In the genomic region with DNA sequence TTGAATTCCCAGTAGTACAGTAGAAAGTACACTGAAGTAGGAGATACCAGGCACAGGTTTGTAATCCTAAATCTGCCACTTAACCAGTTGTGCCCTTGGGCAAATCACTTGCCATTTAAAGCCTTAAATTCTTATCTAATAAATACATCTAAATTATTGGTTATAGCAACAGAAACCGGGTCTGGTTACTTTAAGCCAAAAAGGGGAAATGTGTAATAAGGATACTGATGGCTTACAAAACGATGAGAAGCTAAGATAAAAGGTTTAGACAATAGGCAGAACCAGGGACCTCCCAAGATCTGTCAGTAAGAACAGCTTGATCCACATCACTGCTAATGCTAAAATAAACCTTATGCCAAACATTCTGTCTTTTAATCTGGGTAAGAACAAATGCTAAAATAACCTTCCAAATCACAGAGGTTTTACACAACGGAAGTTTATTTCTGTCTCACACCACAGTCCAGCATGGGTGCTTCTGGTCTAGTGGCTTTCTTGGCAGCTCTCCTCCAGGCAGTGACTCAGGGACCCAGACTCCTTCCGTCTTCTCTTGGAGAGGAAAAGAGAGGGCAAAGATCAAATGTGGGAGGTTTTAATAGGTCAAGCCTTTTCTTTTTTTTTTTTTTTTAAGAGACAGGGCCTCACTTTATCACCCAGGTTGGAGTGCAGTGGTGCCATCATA, we compare ENCODE assay signal across 1 cellular context.
TF ChIP-seq lines count a peak whose summit lies in the region.

No MANE protein-coding gene starts in this region.

TF ChIP-seq in K562, 482 proteins besides CTCF, POLR2A, EP300 and RAD21:
- peak; percentile 60 for TF ChIP-seq NFIC (IDR thresholded peaks at IDR 0.05)
- peak; percentile 51; the same call in 1 of the 2 replicates for TF ChIP-seq NFE2 (IDR thresholded peaks at IDR 0.05; ENCODE audit: low read depth)
- no peak for TF ChIP-seq ZBTB8A (IDR thresholded peaks at IDR 0.05; ENCODE audit: partially characterized antibody)
- no peak for TF ChIP-seq JUND (IDR thresholded peaks at IDR 0.05; ENCODE audit: borderline replicate concordance, low read depth, low read length)
- no peak for TF ChIP-seq JUND (tag; IDR thresholded peaks at IDR 0.05; ENCODE audit: borderline replicate concordance, low read depth, low read length)
- peak; percentile 61 for TF ChIP-seq ZNF384 (IDR thresholded peaks at IDR 0.05; ENCODE audit: low read depth, low read length)
- TF ChIP-seq, protein P1, sequence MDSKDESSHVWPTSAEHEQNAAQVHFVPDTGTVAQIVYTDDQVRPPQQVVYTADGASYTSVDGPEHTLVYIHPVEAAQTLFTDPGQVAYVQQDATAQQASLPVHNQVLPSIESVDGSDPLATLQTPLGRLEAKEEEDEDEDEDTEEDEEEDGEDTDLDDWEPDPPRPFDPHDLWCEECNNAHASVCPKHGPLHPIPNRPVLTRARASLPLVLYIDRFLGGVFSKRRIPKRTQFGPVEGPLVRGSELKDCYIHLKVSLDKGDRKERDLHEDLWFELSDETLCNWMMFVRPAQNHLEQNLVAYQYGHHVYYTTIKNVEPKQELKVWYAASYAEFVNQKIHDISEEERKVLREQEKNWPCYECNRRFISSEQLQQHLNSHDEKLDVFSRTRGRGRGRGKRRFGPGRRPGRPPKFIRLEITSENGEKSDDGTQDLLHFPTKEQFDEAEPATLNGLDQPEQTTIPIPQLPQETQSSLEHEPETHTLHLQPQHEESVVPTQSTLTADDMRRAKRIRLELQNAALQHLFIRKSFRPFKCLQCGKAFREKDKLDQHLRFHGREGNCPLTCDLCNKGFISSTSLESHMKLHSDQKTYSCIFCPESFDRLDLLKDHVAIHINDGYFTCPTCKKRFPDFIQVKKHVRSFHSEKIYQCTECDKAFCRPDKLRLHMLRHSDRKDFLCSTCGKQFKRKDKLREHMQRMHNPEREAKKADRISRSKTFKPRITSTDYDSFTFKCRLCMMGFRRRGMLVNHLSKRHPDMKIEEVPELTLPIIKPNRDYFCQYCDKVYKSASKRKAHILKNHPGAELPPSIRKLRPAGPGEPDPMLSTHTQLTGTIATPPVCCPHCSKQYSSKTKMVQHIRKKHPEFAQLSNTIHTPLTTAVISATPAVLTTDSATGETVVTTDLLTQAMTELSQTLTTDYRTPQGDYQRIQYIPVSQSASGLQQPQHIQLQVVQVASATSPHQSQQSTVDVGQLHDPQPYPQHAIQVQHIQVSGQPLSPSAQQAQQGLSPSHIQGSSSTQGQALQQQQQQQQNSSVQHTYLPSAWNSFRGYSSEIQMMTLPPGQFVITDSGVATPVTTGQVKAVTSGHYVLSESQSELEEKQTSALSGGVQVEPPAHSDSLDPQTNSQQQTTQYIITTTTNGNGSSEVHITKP (IDR thresholded peaks at IDR 0.05; ENCODE audit: partially characterized antibody): peak; percentile 35
- no peak for TF ChIP-seq JUN (IDR thresholded peaks at IDR 0.05; ENCODE audit: borderline replicate concordance, low read depth, low read length)
- no peak for TF ChIP-seq JUN (CRISPR knock-in tag; IDR thresholded peaks at IDR 0.05; ENCODE audit: borderline replicate concordance)
- TF ChIP-seq, protein P2, sequence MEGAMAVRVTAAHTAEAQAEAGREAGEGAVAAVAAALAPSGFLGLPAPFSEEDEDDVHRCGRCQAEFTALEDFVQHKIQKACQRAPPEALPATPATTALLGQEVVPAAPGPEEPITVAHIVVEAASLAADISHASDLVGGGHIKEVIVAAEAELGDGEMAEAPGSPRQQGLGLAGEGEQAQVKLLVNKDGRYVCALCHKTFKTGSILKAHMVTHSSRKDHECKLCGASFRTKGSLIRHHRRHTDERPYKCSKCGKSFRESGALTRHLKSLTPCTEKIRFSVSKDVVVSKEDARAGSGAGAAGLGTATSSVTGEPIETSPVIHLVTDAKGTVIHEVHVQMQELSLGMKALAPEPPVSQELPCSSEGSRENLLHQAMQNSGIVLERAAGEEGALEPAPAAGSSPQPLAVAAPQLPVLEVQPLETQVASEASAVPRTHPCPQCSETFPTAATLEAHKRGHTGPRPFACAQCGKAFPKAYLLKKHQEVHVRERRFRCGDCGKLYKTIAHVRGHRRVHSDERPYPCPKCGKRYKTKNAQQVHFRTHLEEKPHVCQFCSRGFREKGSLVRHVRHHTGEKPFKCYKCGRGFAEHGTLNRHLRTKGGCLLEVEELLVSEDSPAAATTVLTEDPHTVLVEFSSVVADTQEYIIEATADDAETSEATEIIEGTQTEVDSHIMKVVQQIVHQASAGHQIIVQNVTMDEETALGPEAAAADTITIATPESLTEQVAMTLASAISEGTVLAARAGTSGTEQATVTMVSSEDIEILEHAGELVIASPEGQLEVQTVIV (CRISPR knock-in tag; IDR thresholded peaks at IDR 0.05; ENCODE audit: borderline replicate concordance): no peak
TF ChIP-seq in K562: peak in this region for 4.
